In genomic region chr5:92484484-92484883, GRCh38 we compare ENCODE assay signal across 8 cellular contexts.
"Had no signal": no experiment of that assay in that cellular context is flagged by ENCODE, and none has a peak within 500 bp of the region (broad histone marks: within the 10 kb centered on the region; RNA-seq: fewer than 3 reads in every experiment).

No MANE protein-coding gene starts in this region.

- H3K36me3 ChIP-seq: HAP-1 had no signal

- H3K9ac ChIP-seq: GM23248, KMS-11 had no signal

- ATAC-seq: HCT116 had no signal

- H3K9me3 ChIP-seq: HAP-1 had no signal

- H3K27ac ChIP-seq: GM23248, KMS-11 had no signal

- H3K4me3 ChIP-seq: GM23248, HAP-1 had no signal

- FAIRE-seq: HTR-8/SVneo had no signal

- DNase-seq: GM23248, GOT3, H7, KBM-7 had no signal
